15 cellular contexts compared by ENCODE assay signal in genomic region chrX:13165266-13165665, GRCh38.
DNase-seq lines count a peak whose midpoint lies in the region; ATAC-seq, FAIRE-seq and TF ChIP-seq lines count a peak whose summit lies in the region.
"Had no signal": no experiment of that assay in that cellular context is flagged by ENCODE, and none has a peak within 500 bp of the region (broad histone marks: within the 10 kb centered on the region; RNA-seq: fewer than 3 reads in every experiment).

No MANE protein-coding gene starts in this region.

- ATAC-seq in A549 (no peak), GM19452 (IDR thresholded peaks at IDR 0.05; ENCODE audit: unreplicated experiment) (no peak)

- BruUV-seq in Calu3 (replicated peaks; lab: Mats Ljungman, UMichigan): no TSS peak

- H3K9me3 ChIP-seq in A549 (no peaks in the 10 kb centered on the region; the same call in 2 of the 3 replicates), HUES64 (ENCODE audit: insufficient read depth, low read depth, low read length) (no peaks in the 10 kb centered on the region), neural cell (ENCODE audit: low read length) (no peaks in the 10 kb centered on the region)
- H3K9me3 ChIP-seq: Caco-2, colonic mucosa had no signal

- 49% methylated on average over 2 of the region's 2 CpGs for WGBS in A549 (ENCODE audit: missing lambda C conversion rate)
- WGBS in HUES64: 71% methylated on average over 2 of the region's 2 CpGs

- TF ChIP-seq EP300 in A549 (IDR thresholded peaks at IDR 0.05) (no peak), neural cell (conservative IDR thresholded peaks at IDR 0.05; ENCODE audit: poor library complexity, severe bottlenecking) (no peak)

- H3K27me3 ChIP-seq in HUES64 (ENCODE audit: insufficient read depth, low read length) (peaks cover 3% of the 10 kb centered on the region; the same call in 1 of the 2 replicates), neural cell (ENCODE audit: insufficient read depth, low read depth, low read length) (no peaks in the 10 kb centered on the region)
- H3K27me3 ChIP-seq: colonic mucosa had no signal

- POLR2A ChIA-PET in A549 (lab: Yijun Ruan, JAX): no interaction called here

- H3K4me2 ChIP-seq in A549 (peak overlapping the region; percentile 44), neural cell (ENCODE audit: low read length) (no peak overlapping the region)

- no peak overlapping the region for H3K27ac ChIP-seq in A549
- peak overlapping the region; percentile 12; the same call in 1 of the 2 replicates for H3K27ac ChIP-seq in HUES64 (ENCODE audit: low read depth, low read length)
- H3K27ac ChIP-seq in neural cell (ENCODE audit: low read length): peak overlapping the region; percentile 81
- H3K27ac ChIP-seq: colonic mucosa had no signal

- H2AFZ ChIP-seq in neural cell (ENCODE audit: low read depth, low read length): no peak overlapping the region

- H3K4me3 ChIP-seq in A549 (no peak overlapping the region), HUES64 (ENCODE audit: low read length) (no peak overlapping the region), neural cell (ENCODE audit: low read length) (peak overlapping the region; percentile 44)
- H3K4me3 ChIP-seq: colonic mucosa had no signal

- no peaks in the 10 kb centered on the region for H4K20me1 ChIP-seq in neural cell (ENCODE audit: insufficient read depth)

- TF ChIP-seq RAD21 in A549 (conservative IDR thresholded peaks at IDR 0.05 in 1 of 2, IDR thresholded peaks at IDR 0.05 in 1 of 2) (no peak), neural cell (conservative IDR thresholded peaks at IDR 0.05) (no peak)

- FAIRE-seq in A549 (lab: Jason Lieb, UNC): peak; percentile 7

- no peaks in the 10 kb centered on the region for H3K27me3 Mint-ChIP-seq in Calu3 (ENCODE audit: unreplicated experiment)
- no peaks in the 10 kb centered on the region for H3K27me3 Mint-ChIP-seq in activated naive CD4-positive, alpha-beta T cell treated with anti-CD3 and anti-CD28 coated beads, Interleukin-2, amount 10 ng/mL, durations not matched to agents 7 days and 5 days

- H3K9ac ChIP-seq in HUES64 (ENCODE audit: low read depth, low read length) (no peak overlapping the region), neural cell (ENCODE audit: low read length) (peak overlapping the region; percentile 21)

- no peaks in the 10 kb centered on the region for H3K36me3 Mint-ChIP-seq in Calu3 (ENCODE audit: insufficient read depth, unreplicated experiment)
- H3K36me3 Mint-ChIP-seq in activated naive CD4-positive, alpha-beta T cell treated with anti-CD3 and anti-CD28 coated beads, Interleukin-2, amount 10 ng/mL, durations not matched to agents 7 days and 5 days: peaks cover 8% of the 10 kb centered on the region

- peaks cover 36% of the 10 kb centered on the region for H3K4me1 Mint-ChIP-seq in Calu3 (ENCODE audit: low read depth, unreplicated experiment)
- H3K4me1 Mint-ChIP-seq in activated naive CD4-positive, alpha-beta T cell treated with anti-CD3 and anti-CD28 coated beads, Interleukin-2, amount 10 ng/mL, durations not matched to agents 7 days and 5 days: peaks cover 33% of the 10 kb centered on the region

- peaks cover 5% of the 10 kb centered on the region for H3K9me3 Mint-ChIP-seq in Calu3 (ENCODE audit: low read depth, unreplicated experiment)
- H3K9me3 Mint-ChIP-seq in activated naive CD4-positive, alpha-beta T cell treated with anti-CD3 and anti-CD28 coated beads, Interleukin-2, amount 10 ng/mL, durations not matched to agents 7 days and 5 days: peaks cover 9% of the 10 kb centered on the region
- H3K9me3 Mint-ChIP-seq: HFFc6 had no signal

- intact Hi-C loops in Calu3 (cut with micrococcal nuclease; ENCODE audit: unreplicated experiment): no loop called here

- H3F3A ChIP-seq in neural cell (ENCODE audit: insufficient read depth, low read length, poor library complexity, severe bottlenecking): no peaks in the 10 kb centered on the region

- no peaks in the 10 kb centered on the region for H3K79me2 ChIP-seq in neural cell (replicated peaks; ENCODE audit: insufficient read depth, low read length)

- no peak overlapping the region for H3K27ac Mint-ChIP-seq in Calu3 (ENCODE audit: unreplicated experiment)
- H3K27ac Mint-ChIP-seq in activated naive CD4-positive, alpha-beta T cell treated with anti-CD3 and anti-CD28 coated beads, Interleukin-2, amount 10 ng/mL, durations not matched to agents 7 days and 5 days: no peak overlapping the region
- H3K27ac Mint-ChIP-seq: HFFc6 had no signal

- no peak for DNase-seq in A549 (ENCODE audit: low read depth in 1 of 2, low spot score in 1 of 2)
- DNase-seq in fibroblast of gingiva (ENCODE audit: low read depth): peak; percentile 24
- no peak for DNase-seq in Calu3
- DNase-seq in ureter (ENCODE audit: low spot score): no peak
- DNase-seq in activated naive CD4-positive, alpha-beta T cell treated with anti-CD3 and anti-CD28 coated beads, Interleukin-2, amount 10 ng/mL, durations not matched to agents 7 days and 5 days: no peak
- DNase-seq: activated CD4-positive, alpha-beta T cell treated with anti-CD3 and anti-CD28 coated beads for 4 hours; activated naive CD4-positive, alpha-beta T cell treated with Interleukin-2 at 50 U/mL for 16 hours; colonic mucosa; glutamatergic neuron; HFFc6; substantia nigra had no signal

- no peaks in the 10 kb centered on the region for H3K9me2 ChIP-seq in neural cell (ENCODE audit: insufficient read depth, low read length)

- H3K36me3 ChIP-seq in HUES64 (ENCODE audit: insufficient read depth, low read length) (no peaks in the 10 kb centered on the region), neural cell (ENCODE audit: insufficient read depth, low read length) (no peaks in the 10 kb centered on the region)
- H3K36me3 ChIP-seq: colonic mucosa had no signal

- CTCF ChIA-PET in A549 (lab: Yijun Ruan, JAX) (interaction anchor here (1.2 kb wide), 1 partner anchor 10 kb away, joined by 3 read pairs; no protein-coding TSS in a partner anchor), Calu3 (lab: Charles Lee) (interaction anchor here (1.0 kb wide), 1 partner anchor 17 kb away, joined by 3 read pairs; no protein-coding TSS in a partner anchor)
- CTCF ChIA-PET in activated naive CD4-positive, alpha-beta T cell treated with anti-CD3 and anti-CD28 coated beads, Interleukin-2, amount 10 ng/mL, durations not matched to agents 7 days and 5 days (lab: Charles Lee): interaction anchor here (0.6 kb wide), 1 partner anchor 52 kb away, joined by 5 read pairs; no protein-coding TSS in a partner anchor

- H3K4me3 Mint-ChIP-seq in Calu3 (ENCODE audit: low read depth, unreplicated experiment): no peak overlapping the region
- no peak overlapping the region for H3K4me3 Mint-ChIP-seq in activated naive CD4-positive, alpha-beta T cell treated with anti-CD3 and anti-CD28 coated beads, Interleukin-2, amount 10 ng/mL, durations not matched to agents 7 days and 5 days
- H3K4me3 Mint-ChIP-seq: HFFc6 had no signal

- TF ChIP-seq POLR2A in A549 (IDR thresholded peaks at IDR 0.05; ENCODE audit: low read length): no peak

- H3K4me1 ChIP-seq in A549 (peaks cover 13% of the 10 kb centered on the region), HUES64 (ENCODE audit: insufficient read depth, low read length) (peaks cover 21% of the 10 kb centered on the region)
- H3K4me1 ChIP-seq: colonic mucosa had no signal

- TF ChIP-seq CTCF in A549 (IDR thresholded peaks at IDR 0.05) (no peak), neural cell (IDR thresholded peaks at IDR 0.05; ENCODE audit: poor library complexity, severe bottlenecking) (no peak), Calu3 (IDR thresholded peaks at IDR 0.05; ENCODE audit: unreplicated experiment) (no peak)

TF ChIP-seq in A549, 52 proteins besides CTCF, POLR2A, EP300 and RAD21:
- no peak for TF ChIP-seq NFE2L2 (conservative IDR thresholded peaks at IDR 0.05; ENCODE audit: low read length)

TF ChIP-seq in neural cell, 6 proteins besides CTCF, POLR2A, EP300 and RAD21:
- TF ChIP-seq MXI1 (conservative IDR thresholded peaks at IDR 0.05; ENCODE audit: poor library complexity, severe bottlenecking): no peak
- TF ChIP-seq POLR2AphosphoS5 (IDR thresholded peaks at IDR 0.05): no peak

Comparison
In these comparisons a context has a peak if more than half of its experiments do, and no peak if none do; other contexts are left out.
1. H3K27ac ChIP-seq: peak in HUES64 (single experiment) and neural cell (single experiment); none in A549 (0 of 2).